In genomic region chr3:46903341-46904302, GRCh38 we compare ENCODE assay signal across 9 cellular contexts. TPM values are rescaled to one million over a fixed set of nuclear protein-coding genes. Genes with fewer than 3 reads are reported as not detected.
DNase-seq lines count a peak whose midpoint lies in the region; ATAC-seq, FAIRE-seq and TF ChIP-seq lines count a peak whose summit lies in the region.
"Had no signal": no experiment of that assay in that cellular context is flagged by ENCODE, and none has a peak within 500 bp of the region (broad histone marks: within the 10 kb centered on the region; RNA-seq: fewer than 3 reads in every experiment).

No MANE protein-coding gene starts in this region.

- peak; percentile 93 for DNase-seq in H54 (ENCODE audit: insufficient read length, low spot score)
- peak; percentile 45 for DNase-seq in RCC 7860 (ENCODE audit: low spot score)
- DNase-seq in epithelial cell of esophagus (ENCODE audit: low read depth): peak; percentile 74
- DNase-seq in sciatic nerve (ENCODE audit: low spot score): peak; percentile 47
- no peak for DNase-seq in stimulated activated naive CD8-positive, alpha-beta T cell treated with anti-CD3 and anti-CD28 coated beads, Interleukin-15, Interleukin-2, amounts not matched to agents 100 U/mL and 50 U/mL, for 24 hours
- DNase-seq: DMS79; stimulated activated naive CD4-positive, alpha-beta T cell treated with Interleukin-2 at 50 U/mL for 16 hours had no signal

- intact Hi-C loops in sciatic nerve (cut with DNase I): no loop called here

- H3K4me3 ChIP-seq in epithelial cell of esophagus (ENCODE audit: low read length): no peak overlapping the region

- no peak for TF ChIP-seq CTCF in epithelial cell of esophagus (IDR thresholded peaks at IDR 0.05; ENCODE audit: insufficient read depth, low read depth, low read length, missing control alignments)

- ATAC-seq in sciatic nerve (no peak), HG03432 (IDR thresholded peaks at IDR 0.05; ENCODE audit: unreplicated experiment) (no peak), HG02840 (IDR thresholded peaks at IDR 0.05; ENCODE audit: low FRiP score, unreplicated experiment) (no peak)
- no peak for ATAC-seq in stimulated activated naive CD8-positive, alpha-beta T cell treated with anti-CD3 and anti-CD28 coated beads, Interleukin-15, Interleukin-2, amounts not matched to agents 100 U/mL and 50 U/mL, for 24 hours

- no peak for TF ChIP-seq POLR2A in H54 (IDR thresholded peaks at IDR 0.05; ENCODE audit: low read depth, low read length)

- FAIRE-seq in H54 (lab: Jason Lieb, UNC) (peak; percentile 50), RCC 7860 (lab: Jason Lieb, UNC) (peak; percentile 34)

RNA-seq across cellular contexts. Expression of gene PTH1R, which starts 26.1 kb away (rescaled TPM):
- total RNA-seq in sciatic nerve: 6.6 TPM

RNA-seq across cellular contexts. Expression of gene MYL3, which starts 40.4 kb away (rescaled TPM):
- 3.3 TPM for total RNA-seq in sciatic nerve
